In genomic region chr9:108477538-108478006, GRCh38 we compare ENCODE assay signal across 10 cellular contexts.
A peak's percentile ranks its signal among the peaks of the same experiment; 100 is the strongest.
DNase-seq lines count a peak whose midpoint lies in the region; TF ChIP-seq lines count a peak whose summit lies in the region.
"Had no signal": no experiment of that assay in that cellular context is flagged by ENCODE, and none has a peak within 500 bp of the region (broad histone marks: within the 10 kb centered on the region; RNA-seq: fewer than 3 reads in every experiment).

No MANE protein-coding gene starts in this region.

- H3K27me3 Mint-ChIP-seq in HFFc6 (ENCODE audit: insufficient read depth): no peaks in the 10 kb centered on the region; the same call in 1 of the 2 replicates
- no peaks in the 10 kb centered on the region for H3K27me3 Mint-ChIP-seq in activated CD4-positive, alpha-beta memory T cell treated with anti-CD3 and anti-CD28 coated beads, Interleukin-2, amount 10 ng/mL, durations not matched to agents 7 days and 5 days

- 84 to 93% (median 86%) methylated on average over 6 of the region's 6 CpGs for WGBS in spleen, 5 donors

- H3K4me1 ChIP-seq in skeletal muscle satellite cell (ENCODE audit: control insufficient read depth, insufficient read depth, low read length): peaks cover 72% of the 10 kb centered on the region
- no peaks in the 10 kb centered on the region for H3K4me1 ChIP-seq in spleen

- H3K36me3 Mint-ChIP-seq in HFFc6 (ENCODE audit: low read depth): no peaks in the 10 kb centered on the region
- no peaks in the 10 kb centered on the region for H3K36me3 Mint-ChIP-seq in activated CD4-positive, alpha-beta memory T cell treated with anti-CD3 and anti-CD28 coated beads, Interleukin-2, amount 10 ng/mL, durations not matched to agents 7 days and 5 days (ENCODE audit: low read depth)

- H3K36me3 ChIP-seq in skeletal muscle satellite cell (ENCODE audit: insufficient read depth, low read length): no peaks in the 10 kb centered on the region
- no peaks in the 10 kb centered on the region for H3K36me3 ChIP-seq in spleen

- H3K27ac Mint-ChIP-seq in HFFc6: peak overlapping the region; percentile 98
- H3K27ac Mint-ChIP-seq in activated CD4-positive, alpha-beta memory T cell treated with anti-CD3 and anti-CD28 coated beads, Interleukin-2, amount 10 ng/mL, durations not matched to agents 7 days and 5 days: no peak overlapping the region
- H3K27ac Mint-ChIP-seq: activated CD4-positive, alpha-beta T cell treated with anti-CD3 and anti-CD28 coated beads for 36 hours had no signal

- CTCF ChIA-PET in activated CD4-positive, alpha-beta memory T cell treated with anti-CD3 and anti-CD28 coated beads, Interleukin-2, amount 10 ng/mL, durations not matched to agents 7 days and 5 days (lab: Charles Lee): no interaction called here

- H3K9me3 ChIP-seq in skeletal muscle satellite cell (replicated peaks; ENCODE audit: low read length) (no peaks in the 10 kb centered on the region), spleen (no peaks in the 10 kb centered on the region)

- POLR2A ChIA-PET in activated CD4-positive, alpha-beta memory T cell treated with anti-CD3 and anti-CD28 coated beads, Interleukin-2, amount 10 ng/mL, durations not matched to agents 7 days and 5 days (lab: Charles Lee): no interaction called here

- H3K27me3 ChIP-seq in skeletal muscle satellite cell (ENCODE audit: control insufficient read depth, insufficient read depth, low read length) (no peaks in the 10 kb centered on the region), spleen (replicated peaks in 1 of 7) (no peaks in the 10 kb centered on the region)

- no peak for TF ChIP-seq POLR2A in spleen (IDR thresholded peaks at IDR 0.05)

- intact Hi-C loops in spleen (cut with DNase I; ENCODE audit: low total_unique reads): no loop called here

- H3K4me3 ChIP-seq in skeletal muscle satellite cell (ENCODE audit: low read length) (no peak overlapping the region), spleen (no peak overlapping the region)

- TF ChIP-seq CTCF in HFFc6 (IDR thresholded peaks at IDR 0.05): no peak
- no peak for TF ChIP-seq CTCF in spleen (IDR thresholded peaks at IDR 0.05 in 8 of 11, conservative IDR thresholded peaks at IDR 0.05 in 3 of 11)

- H3K9me3 Mint-ChIP-seq in HFFc6: no peaks in the 10 kb centered on the region
- H3K9me3 Mint-ChIP-seq in activated CD4-positive, alpha-beta memory T cell treated with anti-CD3 and anti-CD28 coated beads, Interleukin-2, amount 10 ng/mL, durations not matched to agents 7 days and 5 days: peaks cover 2% of the 10 kb centered on the region

- no peak overlapping the region for H3K27ac ChIP-seq in spleen

- peak; percentile 82 for DNase-seq in HFFc6
- peak; percentile 96 for DNase-seq in NCI-H69 (lab: John Stamatoyannopoulos, UW)
- DNase-seq in dedifferentiated amniotic fluid mesenchymal stem cell (ENCODE audit: extremely low spot score): peak; percentile 61
- DNase-seq in spleen: no peak
- no peak for DNase-seq in activated CD4-positive, alpha-beta memory T cell treated with anti-CD3 and anti-CD28 coated beads, Interleukin-2, amount 10 ng/mL, durations not matched to agents 7 days and 5 days
- DNase-seq in GOT3 (lab: John Stamatoyannopoulos, UW): no peak
- DNase-seq in NCI-H446 treated with DMSO at 0.1 percent for 48 hours (lab: John Stamatoyannopoulos, UW): no peak
- DNase-seq: activated CD4-positive, alpha-beta T cell treated with anti-CD3 and anti-CD28 coated beads for 36 hours; stimulated activated CD8-positive, alpha-beta memory T cell treated with anti-CD3 and anti-CD28 coated beads, Interleukin-4, amount 100 ng/mL, for 48 hours had no signal

- peak overlapping the region; percentile 83 for H3K4me3 Mint-ChIP-seq in HFFc6
- H3K4me3 Mint-ChIP-seq in activated CD4-positive, alpha-beta memory T cell treated with anti-CD3 and anti-CD28 coated beads, Interleukin-2, amount 10 ng/mL, durations not matched to agents 7 days and 5 days: no peak overlapping the region
- H3K4me3 Mint-ChIP-seq: activated CD4-positive, alpha-beta T cell treated with anti-CD3 and anti-CD28 coated beads for 36 hours had no signal

- H3K4me1 Mint-ChIP-seq in HFFc6 (ENCODE audit: low read depth): peaks cover 66% of the 10 kb centered on the region
- peaks cover 2% of the 10 kb centered on the region for H3K4me1 Mint-ChIP-seq in activated CD4-positive, alpha-beta memory T cell treated with anti-CD3 and anti-CD28 coated beads, Interleukin-2, amount 10 ng/mL, durations not matched to agents 7 days and 5 days

- peak overlapping the region; percentile 59 for H3K4me2 ChIP-seq in skeletal muscle satellite cell (ENCODE audit: low read length)

- H3K9ac ChIP-seq in skeletal muscle satellite cell (ENCODE audit: low read depth, low read length): peak overlapping the region; percentile 82

Comparison
In these comparisons a context has a peak if more than half of its experiments do, and no peak if none do; other contexts are left out.
1. DNase-seq: peak in HFFc6 (single experiment), NCI-H69 (single experiment) and dedifferentiated amniotic fluid mesenchymal stem cell (single experiment); none in spleen (single experiment), activated CD4-positive, alpha-beta memory T cell treated with anti-CD3 and anti-CD28 coated beads, Interleukin-2, amount 10 ng/mL, durations not matched to agents 7 days and 5 days (single experiment), GOT3 (single experiment) and NCI-H446 treated with DMSO at 0.1 percent for 48 hours (single experiment).